7 cellular contexts compared by ENCODE assay signal in genomic region chr1:175757381-175758015, GRCh38. TPM values are rescaled to one million over a fixed set of nuclear protein-coding genes. Genes with fewer than 3 reads are reported as not detected.
DNase-seq lines count a peak whose midpoint lies in the region; ATAC-seq, FAIRE-seq and TF ChIP-seq lines count a peak whose summit lies in the region.

No MANE protein-coding gene starts in this region.

- no peaks in the 10 kb centered on the region for H3K4me1 ChIP-seq in hepatocyte (ENCODE audit: insufficient read depth)
- H3K4me1 ChIP-seq in thyroid gland: no peaks in the 10 kb centered on the region

- H3K79me2 ChIP-seq in hepatocyte: no peaks in the 10 kb centered on the region

- H3K4me1 Mint-ChIP-seq in activated T-cell treated with anti-CD3 and anti-CD28 coated beads, Interleukin-2, amount 50 U/mL, for 72 hours (ENCODE audit: low read depth): no peaks in the 10 kb centered on the region

- H3K9me2 ChIP-seq in hepatocyte (replicated peaks; ENCODE audit: insufficient read depth): no peaks in the 10 kb centered on the region

- H3K36me3 ChIP-seq in hepatocyte (replicated peaks; ENCODE audit: insufficient read depth, low read depth) (no peaks in the 10 kb centered on the region), thyroid gland (no peaks in the 10 kb centered on the region)

- no peaks in the 10 kb centered on the region for H3K36me3 Mint-ChIP-seq in activated T-cell treated with anti-CD3 and anti-CD28 coated beads, Interleukin-2, amount 50 U/mL, for 72 hours (ENCODE audit: insufficient read depth in 2 of 2)

- TF ChIP-seq CTCF in hepatocyte (IDR thresholded peaks at IDR 0.05; ENCODE audit: poor library complexity) (peak; percentile 70), thyroid gland (IDR thresholded peaks at IDR 0.05) (peak; percentile 13 to 62 (median 30))

- peak; percentile 90 for ATAC-seq in GM21825 (IDR thresholded peaks at IDR 0.05; ENCODE audit: unreplicated experiment)
- no peak for ATAC-seq in activated T-cell treated with anti-CD3 and anti-CD28 coated beads, Interleukin-2, amount 50 U/mL, for 72 hours (replicated peaks in 1 of 2)

- H3K9me3 ChIP-seq in hepatocyte (ENCODE audit: low read depth) (no peaks in the 10 kb centered on the region), thyroid gland (no peaks in the 10 kb centered on the region)

- peak; percentile 83 for FAIRE-seq in GM12891 (lab: Jason Lieb, UNC)

- no peak overlapping the region for H2AFZ ChIP-seq in hepatocyte

- no peak overlapping the region for H3K27ac Mint-ChIP-seq in activated T-cell treated with anti-CD3 and anti-CD28 coated beads, Interleukin-2, amount 50 U/mL, for 72 hours

- H3K9me3 Mint-ChIP-seq in activated T-cell treated with anti-CD3 and anti-CD28 coated beads, Interleukin-2, amount 50 U/mL, for 72 hours: no peaks in the 10 kb centered on the region

- WGBS in hepatocyte (ENCODE audit: low lambda C conversion rate, missing lambda C conversion rate): 24% methylated on average over 15 of the region's 15 CpGs
- WGBS in thyroid gland, 2 donors: 23% methylated on average over 15 of the region's 15 CpGs

- H3K27me3 Mint-ChIP-seq in activated T-cell treated with anti-CD3 and anti-CD28 coated beads, Interleukin-2, amount 50 U/mL, for 72 hours (ENCODE audit: low read depth): no peaks in the 10 kb centered on the region

- H3K4me3 Mint-ChIP-seq in activated T-cell treated with anti-CD3 and anti-CD28 coated beads, Interleukin-2, amount 50 U/mL, for 72 hours: no peak overlapping the region

- TF ChIP-seq POLR2A in GM12891 (IDR thresholded peaks at IDR 0.05; ENCODE audit: low read depth, low read length): no peak
- TF ChIP-seq POLR2A in thyroid gland (IDR thresholded peaks at IDR 0.05): no peak

- H3K27ac ChIP-seq in hepatocyte: no peak overlapping the region
- H3K27ac ChIP-seq in thyroid gland: no peak overlapping the region

- intact Hi-C loops in thyroid gland (cut with DNase I): no loop called here

- no peaks in the 10 kb centered on the region for H4K20me1 ChIP-seq in hepatocyte (ENCODE audit: insufficient read depth, poor library complexity, severe bottlenecking)

- H3K4me3 ChIP-seq in hepatocyte: no peak overlapping the region
- no peak overlapping the region for H3K4me3 ChIP-seq in thyroid gland (replicated peaks in 1 of 3)

- peaks cover 4% of the 10 kb centered on the region for H3K27me3 ChIP-seq in hepatocyte
- H3K27me3 ChIP-seq in thyroid gland: no peaks in the 10 kb centered on the region

- H3K4me2 ChIP-seq in hepatocyte: no peak overlapping the region

- DNase-seq in GM12891 (ENCODE audit: insufficient read length, low spot score) (peak; percentile 58), Kasumi-1 (lab: John Stamatoyannopoulos, UW) (peak; percentile 3 to 9), hepatocyte (ENCODE audit: low spot score) (peak; percentile 62), thyroid gland (peak; percentile 5 to 20), NCI-H1436 treated with DMSO at 0.1 percent for 48 hours (lab: John Stamatoyannopoulos, UW) (no peak)
- DNase-seq in activated T-cell treated with anti-CD3 and anti-CD28 coated beads, Interleukin-2, amount 50 U/mL, for 72 hours: peak; percentile 8 to 29

TF ChIP-seq in GM12891, 5 proteins besides CTCF, POLR2A, EP300 and RAD21:
- TF ChIP-seq POU2F2 (IDR thresholded peaks at IDR 0.05; ENCODE audit: low read depth, low read length) (no peak), PAX5 (IDR thresholded peaks at IDR 0.05; ENCODE audit: insufficient read depth, low read length, severe bottlenecking) (no peak), SPI1 (IDR thresholded peaks at IDR 0.05; ENCODE audit: low read depth, low read length) (peak; percentile 27; the same call in 1 of the 2 replicates)
TF ChIP-seq in GM12891: peak in this region for 1.

RNA-seq across cellular contexts. Expression of gene TNR, which starts 14.1 kb away (rescaled TPM):
- polyA plus RNA-seq in GM12891 (2012; ENCODE audit: low read depth, missing spikeins): 0.08 TPM
- not detected for total RNA-seq in activated T-cell treated with anti-CD3 and anti-CD28 coated beads, Interleukin-2, amount 50 U/mL, for 72 hours
- total RNA-seq in hepatocyte (0.12 and 0.30 TPM in 2 replicates), thyroid gland (under 1 TPM in 3 of 4 donors, not detected in 1; under 0.01 to 0.78 (median 0.21) TPM)
- not detected in 2 replicates for polyA plus RNA-seq in hepatocyte
